Comparison of ENCODE assay signal across 23 cellular contexts in the genomic region with DNA sequence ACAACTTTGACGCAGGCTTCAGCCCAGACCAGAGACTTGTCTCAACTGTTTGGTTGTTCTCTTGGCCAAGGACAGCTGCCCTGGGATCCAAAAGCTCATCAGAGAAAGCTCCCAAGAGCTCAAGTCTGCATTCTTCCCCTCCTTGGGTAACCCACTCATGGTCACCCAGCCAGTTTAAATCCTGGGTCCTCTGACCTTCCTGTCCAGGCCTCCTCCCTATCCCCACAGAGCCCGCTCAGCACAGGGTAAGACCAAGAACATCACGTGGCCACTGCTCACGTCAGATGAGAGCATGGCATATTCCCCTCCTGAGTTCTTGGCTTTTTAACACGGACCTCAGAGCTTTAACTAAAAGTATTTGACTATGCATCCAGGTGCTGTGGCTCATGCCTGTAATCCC.
"Had no signal": no experiment of that assay in that cellular context is flagged by ENCODE, and none has a peak within 500 bp of the region (broad histone marks: within the 10 kb centered on the region; RNA-seq: fewer than 3 reads in every experiment).

No MANE protein-coding gene starts in this region.

- H3K4me1 ChIP-seq: psoas muscle had no signal

- H3K27ac ChIP-seq: epithelial cell of prostate, esophagus squamous epithelium, left lung, lower lobe of right lung, pancreas, psoas muscle, tibial nerve, VCaP had no signal

- ATAC-seq: activated naive CD8-positive, alpha-beta T cell treated with anti-CD3 and anti-CD28 coated beads, Interleukin-2, amount 50 U/mL, for 24 hours; activated T-cell treated with anti-CD3 and anti-CD28 coated beads, Interleukin-2, amount 50 U/mL, for 4 hours; activated T-helper 17 cell treated with anti-CD3 and anti-CD28 coated beads, Interleukin-2, amount 50 U/mL, for 72 hours; left lung; lower lobe of right lung; mucosa of descending colon; pancreas; psoas muscle had no signal

- H3K4me3 Mint-ChIP-seq: activated naive CD4-positive, alpha-beta T cell treated with anti-CD3 and anti-CD28 coated beads, Interleukin-2, amount 50 U/mL, for 24 hours; activated naive CD8-positive, alpha-beta T cell treated with anti-CD3 and anti-CD28 coated beads, Interleukin-2, amount 50 U/mL, for 24 hours; activated T-cell treated with anti-CD3 and anti-CD28 coated beads, Interleukin-2, amount 50 U/mL, for 4 hours; activated T-helper 17 cell treated with anti-CD3 and anti-CD28 coated beads, Interleukin-2, amount 50 U/mL, for 72 hours; nephron progenitor cell had no signal

- H3K27me3 ChIP-seq: esophagus squamous epithelium, left lung, pancreas, tibial nerve had no signal

- H3K4me3 ChIP-seq: esophagus squamous epithelium, left lung, lower lobe of right lung, mucosa of descending colon, pancreas, psoas muscle, tibial nerve had no signal

- H3K9me3 ChIP-seq: left lung, lower lobe of right lung, mucosa of descending colon, pancreas, psoas muscle, tibial nerve had no signal

- H3K36me3 Mint-ChIP-seq: activated naive CD4-positive, alpha-beta T cell treated with anti-CD3 and anti-CD28 coated beads, Interleukin-2, amount 50 U/mL, for 24 hours had no signal

- H3K27ac Mint-ChIP-seq: activated naive CD4-positive, alpha-beta T cell treated with anti-CD3 and anti-CD28 coated beads, Interleukin-2, amount 50 U/mL, for 24 hours; activated naive CD8-positive, alpha-beta T cell treated with anti-CD3 and anti-CD28 coated beads, Interleukin-2, amount 50 U/mL, for 24 hours; activated T-helper 17 cell treated with anti-CD3 and anti-CD28 coated beads, Interleukin-2, amount 50 U/mL, for 72 hours; nephron progenitor cell had no signal

- H3K36me3 ChIP-seq: esophagus squamous epithelium, left lung, lower lobe of right lung, pancreas, tibial nerve had no signal

- H3K9me3 Mint-ChIP-seq: activated naive CD4-positive, alpha-beta T cell treated with anti-CD3 and anti-CD28 coated beads, Interleukin-2, amount 50 U/mL, for 24 hours; activated naive CD8-positive, alpha-beta T cell treated with anti-CD3 and anti-CD28 coated beads, Interleukin-2, amount 50 U/mL, for 24 hours; activated T-cell treated with anti-CD3 and anti-CD28 coated beads, Interleukin-2, amount 50 U/mL, for 4 hours; activated T-helper 17 cell treated with anti-CD3 and anti-CD28 coated beads, Interleukin-2, amount 50 U/mL, for 72 hours had no signal

- DNase-seq: activated CD4-positive, alpha-beta T cell treated with anti-CD3 and anti-CD28 coated beads for 4 hours; activated CD4-positive, alpha-beta T cell treated with anti-CD3 and anti-CD28 coated beads, Interleukin-2, amount 50 U/mL, for 4 hours; activated naive CD8-positive, alpha-beta T cell treated with anti-CD3 and anti-CD28 coated beads, Interleukin-2, amount 50 U/mL, for 24 hours; activated T-cell treated with anti-CD3 and anti-CD28 coated beads, Interleukin-2, amount 50 U/mL, for 4 hours; amygdala; central memory CD4-positive, alpha-beta T cell; dermis blood vessel endothelial cell; effector CD4-positive, alpha-beta T cell; esophagus squamous epithelium; foreskin melanocyte; left lung; lower lobe of right lung; mesendoderm; mucosa of descending colon; nephron progenitor cell; pancreas; psoas muscle; stimulated activated naive CD4-positive, alpha-beta T cell had no signal
